1 cellular context compared by ENCODE assay signal in genomic region chr4:170775851-170776250, GRCh38.
TF ChIP-seq lines count a peak whose summit lies in the region.

No MANE protein-coding gene starts in this region.

TF ChIP-seq in IMR-90, 13 proteins besides CTCF, POLR2A, EP300 and RAD21:
- no peak for TF ChIP-seq MAZ (IDR thresholded peaks at IDR 0.05; ENCODE audit: borderline replicate concordance, low read depth, low read length)
- TF ChIP-seq MXI1 (IDR thresholded peaks at IDR 0.05; ENCODE audit: borderline replicate concordance, low read depth, low read length) = no peak
- TF ChIP-seq BHLHE40 (IDR thresholded peaks at IDR 0.05; ENCODE audit: low read depth, low read length) = no peak
- no peak for TF ChIP-seq CHD1 (IDR thresholded peaks at IDR 0.05; ENCODE audit: low read depth, low read length)
- no peak for TF ChIP-seq USF2 (IDR thresholded peaks at IDR 0.05; ENCODE audit: low read depth, low read length)
- no peak for TF ChIP-seq MAFK (IDR thresholded peaks at IDR 0.05; ENCODE audit: low read depth, low read length)
- TF ChIP-seq ELK1 (IDR thresholded peaks at IDR 0.05; ENCODE audit: borderline replicate concordance, low read depth, low read length) = no peak
- no peak for TF ChIP-seq RFX5 (IDR thresholded peaks at IDR 0.05; ENCODE audit: low read depth, low read length)
- TF ChIP-seq SMC3 (IDR thresholded peaks at IDR 0.05; ENCODE audit: low read depth, low read length) = no peak
